ENCODE assay signal across 8 cellular contexts in the genomic region with DNA sequence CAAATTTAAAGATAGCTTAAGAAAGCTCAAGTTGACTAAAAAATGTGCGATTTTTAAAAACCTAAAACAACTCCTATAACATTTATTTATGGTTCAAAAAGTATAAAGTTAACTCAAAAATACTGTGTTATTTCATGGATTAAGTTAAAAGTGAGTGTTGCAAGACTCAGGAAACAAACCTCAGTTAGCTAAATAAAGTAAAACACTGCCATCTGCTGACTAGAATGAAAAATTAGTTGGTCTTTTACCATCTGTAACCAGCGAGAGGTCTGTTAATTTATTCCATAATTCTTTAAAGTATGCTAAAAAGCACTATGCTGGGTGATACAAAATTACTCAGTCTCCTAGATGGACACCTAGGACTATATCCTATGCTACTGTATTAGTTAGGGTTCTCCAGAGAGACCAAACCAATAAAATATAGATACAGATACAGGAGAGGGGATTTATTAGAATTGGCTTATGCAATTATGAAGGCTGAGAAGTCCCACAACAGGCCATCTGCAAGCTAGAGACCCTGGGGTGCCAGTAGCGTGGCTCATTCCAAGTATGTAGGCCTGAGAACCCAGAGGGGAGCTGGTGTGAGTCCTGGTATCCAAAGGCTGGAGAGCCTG. TPM values are rescaled to one million over a fixed set of nuclear protein-coding genes. Genes with fewer than 3 reads are reported as not detected.
DNase-seq lines count a peak whose midpoint lies in the region; ATAC-seq, FAIRE-seq and TF ChIP-seq lines count a peak whose summit lies in the region.

No MANE protein-coding gene starts in this region.

- 0 out of 2 replicates have a peak, but pooled peaks cover 2% of the 10 kb centered on the region for H3K27me3 Mint-ChIP-seq in WTC11 (ENCODE audit: low read depth)

- H3K36me3 ChIP-seq in kidney (ENCODE audit: control insufficient read depth in 1 of 2, insufficient read depth in 2 of 2, low read length in 2 of 2) (peaks cover 0 to 2% of the 10 kb centered on the region in 2 donors), neuronal stem cell (replicated peaks in 1 of 2; ENCODE audit: control insufficient read depth in 2 of 2, insufficient read depth in 2 of 2, low read length in 2 of 2) (no peaks in the 10 kb centered on the region)

- no peak overlapping the region for H2BK12ac ChIP-seq in neuronal stem cell (ENCODE audit: low read length)

- 0 out of 6 replicates have a peak, but pooled peaks of 1 of the 2 experiments have one; percentile 20 for ATAC-seq in A549
- ATAC-seq in WTC11: no peak
- ATAC-seq in HG02759 (IDR thresholded peaks at IDR 0.05; ENCODE audit: unreplicated experiment): no peak
- ATAC-seq in HG03520 (IDR thresholded peaks at IDR 0.05; ENCODE audit: unreplicated experiment): no peak

- H3K23ac ChIP-seq in neuronal stem cell (ENCODE audit: low read depth, low read length, poor library complexity): no peak overlapping the region

- in situ Hi-C loops in GM13977 (cut with MboI; ENCODE audit: low pct_unique_long_range_greater_than_20kb, low sequenced_read_pairs, unreplicated experiment): loop anchor here (25.0 kb wide), 1 partner anchor 209 kb away; no protein-coding TSS in a partner anchor

- no peak overlapping the region for H4K91ac ChIP-seq in neuronal stem cell (ENCODE audit: low read depth, low read length, poor library complexity)

- 0% methylated on average over 3 of the region's 3 CpGs for WGBS in A549 (ENCODE audit: missing lambda C conversion rate)
- WGBS in neuronal stem cell (ENCODE audit: extremely low coverage in 2 of 2, insufficient read length in 2 of 2, insufficient replicate concordance in 1 of 2), 2 donors: no CpG with 5 or more reads among the region's 3 CpGs

- DNase-seq in A549 (ENCODE audit: low read depth in 1 of 2, low spot score in 1 of 2): peak; percentile 16 to 40
- peak; percentile 45 for DNase-seq in GM13977 (ENCODE audit: low spot score)
- peak; percentile 58 for DNase-seq in NCI-H1105 treated with DMSO at 0.1 percent for 48 hours (lab: John Stamatoyannopoulos, UW)
- no peak for DNase-seq in WTC11 (ENCODE audit: low spot score)
- DNase-seq in kidney: no peak
- no peak for DNase-seq in neuronal stem cell (ENCODE audit: low spot score)

- no peak for TF ChIP-seq POLR2A in A549 (IDR thresholded peaks at IDR 0.05; ENCODE audit: low read length)

- no peaks in the 10 kb centered on the region for H3K79me1 ChIP-seq in neuronal stem cell (ENCODE audit: low read depth, low read length)

- H3K4me3 ChIP-seq in A549 (no peak overlapping the region), kidney (ENCODE audit: low read length in 2 of 2) (no peak overlapping the region), neuronal stem cell (ENCODE audit: low read length in 2 of 2) (no peak overlapping the region)

- intact Hi-C loops in kidney (cut with DNase I): loop anchor here (10.0 kb wide), 1 partner anchor 227 kb away; no protein-coding TSS in a partner anchor

- H3K4me3 Mint-ChIP-seq in WTC11: no peak overlapping the region

- H3K9ac ChIP-seq in kidney (ENCODE audit: low read length in 2 of 2): no peak overlapping the region
- no peak overlapping the region for H3K9ac ChIP-seq in neuronal stem cell (ENCODE audit: low read depth, low read length, poor library complexity)

- no peak overlapping the region for H3K14ac ChIP-seq in neuronal stem cell (ENCODE audit: low read length)

- no peak overlapping the region for H3K27ac Mint-ChIP-seq in WTC11

- H2BK120ac ChIP-seq in neuronal stem cell (ENCODE audit: low read depth, low read length): no peak overlapping the region

- H3K4ac ChIP-seq in neuronal stem cell (ENCODE audit: low read length): no peak overlapping the region

- TF ChIP-seq EP300 in A549 (IDR thresholded peaks at IDR 0.05): no peak

- H2BK5ac ChIP-seq in neuronal stem cell (ENCODE audit: low read length): no peak overlapping the region

- FAIRE-seq in A549 (lab: Jason Lieb, UNC): peak; percentile 89
- peak; percentile 98 for FAIRE-seq in kidney (lab: Jason Lieb, UNC)

- peaks cover 27% of the 10 kb centered on the region for H3K4me1 Mint-ChIP-seq in WTC11

- no peaks in the 10 kb centered on the region for H3K36me3 Mint-ChIP-seq in WTC11

- H2AFZ ChIP-seq in neuronal stem cell (ENCODE audit: low read length): no peak overlapping the region

- peak; percentile 70 for TF ChIP-seq CTCF in A549 (IDR thresholded peaks at IDR 0.05)
- TF ChIP-seq CTCF in GM13977 (IDR thresholded peaks at IDR 0.05; ENCODE audit: extremely low read depth, insufficient read depth, missing control alignments): peak; percentile 52
- peak; percentile 23; the same call in 1 of the 2 replicates for TF ChIP-seq CTCF in WTC11 (IDR thresholded peaks at IDR 0.05)
- peak; percentile 51 for TF ChIP-seq CTCF in kidney (IDR thresholded peaks at IDR 0.05; ENCODE audit: borderline replicate concordance, extremely low read depth, insufficient read depth)

- no peak overlapping the region for H3K4me2 ChIP-seq in A549
- no peak overlapping the region for H3K4me2 ChIP-seq in neuronal stem cell (ENCODE audit: insufficient read depth, low read length, poor library complexity, severe bottlenecking)

- no peaks in the 10 kb centered on the region for H3K27me3 ChIP-seq in neuronal stem cell (ENCODE audit: control insufficient read depth in 3 of 3, insufficient read depth in 3 of 3, low read depth in 1 of 3, low read length in 3 of 3)

- H3K18ac ChIP-seq in neuronal stem cell (ENCODE audit: low read length): no peak overlapping the region

- H3K27ac ChIP-seq in A549 (no peak overlapping the region), kidney (ENCODE audit: low read depth in 2 of 2, low read length in 2 of 2) (no peak overlapping the region), neuronal stem cell (replicated peaks; ENCODE audit: low read length) (no peak overlapping the region)

- POLR2A ChIA-PET in A549 (lab: Yijun Ruan, JAX) (no interaction called here), WTC11 (lab: Charles Lee) (no interaction called here)

- TF ChIP-seq RAD21 in A549 (conservative IDR thresholded peaks at IDR 0.05 in 1 of 2, IDR thresholded peaks at IDR 0.05 in 1 of 2): peak; percentile 77 to 81

- H3K4me1 ChIP-seq in A549 (0 out of 3 replicates have a peak, but pooled peaks cover 10% of the 10 kb centered on the region), kidney (ENCODE audit: control insufficient read depth in 1 of 2, insufficient read depth in 1 of 2, low read depth in 1 of 2, low read length in 2 of 2) (no peaks in the 10 kb centered on the region), neuronal stem cell (ENCODE audit: control insufficient read depth in 2 of 2, insufficient read depth in 1 of 2, low read depth in 1 of 2, low read length in 2 of 2) (peaks cover 4 to 16% of the 10 kb centered on the region in 2 donors)

- H2BK15ac ChIP-seq in neuronal stem cell (ENCODE audit: low read length): no peak overlapping the region

- CTCF ChIA-PET in A549 (lab: Yijun Ruan, JAX): interaction anchor here (0.6 to 3.8 kb wide), 27 partner anchors 10 to 1326 kb away, joined by 3 to 33 read pairs (median 3); a partner anchor contains a TSS
- CTCF ChIA-PET in WTC11 (lab: Charles Lee): interaction anchor here (0.8 to 2.6 kb wide), 8 partner anchors 16 to 393 kb away, joined by 3 to 26 read pairs (median 5); no protein-coding TSS in a partner anchor

- H3K9me3 ChIP-seq in A549: no peaks in the 10 kb centered on the region
- no peaks in the 10 kb centered on the region for H3K9me3 ChIP-seq in kidney (ENCODE audit: control insufficient read depth in 1 of 2, low read length in 2 of 2)
- H3K9me3 ChIP-seq in neuronal stem cell (replicated peaks in 1 of 2; ENCODE audit: control insufficient read depth in 2 of 2, insufficient read depth in 1 of 2, low read depth in 1 of 2, low read length in 2 of 2): no peaks in the 10 kb centered on the region

- H2AK5ac ChIP-seq in neuronal stem cell (ENCODE audit: low read depth, low read length): no peak overlapping the region

- no peak overlapping the region for H4K8ac ChIP-seq in neuronal stem cell (ENCODE audit: low read depth, low read length)

- H3K9me3 Mint-ChIP-seq in WTC11: no peaks in the 10 kb centered on the region

TF ChIP-seq in A549, 52 proteins besides CTCF, POLR2A, EP300 and RAD21:
- TF ChIP-seq TP53 (CRISPR knock-in tag; IDR thresholded peaks at IDR 0.05): no peak
- TF ChIP-seq SMC3 (IDR thresholded peaks at IDR 0.05): peak; percentile 70
- TF ChIP-seq CEBPB (IDR thresholded peaks at IDR 0.05): peak; percentile 58 to 87; a peak in 3 of 4 replicates

TF ChIP-seq in WTC11, 78 proteins besides CTCF, POLR2A, EP300 and RAD21 (continues in another document):
- TF ChIP-seq, protein P1, sequence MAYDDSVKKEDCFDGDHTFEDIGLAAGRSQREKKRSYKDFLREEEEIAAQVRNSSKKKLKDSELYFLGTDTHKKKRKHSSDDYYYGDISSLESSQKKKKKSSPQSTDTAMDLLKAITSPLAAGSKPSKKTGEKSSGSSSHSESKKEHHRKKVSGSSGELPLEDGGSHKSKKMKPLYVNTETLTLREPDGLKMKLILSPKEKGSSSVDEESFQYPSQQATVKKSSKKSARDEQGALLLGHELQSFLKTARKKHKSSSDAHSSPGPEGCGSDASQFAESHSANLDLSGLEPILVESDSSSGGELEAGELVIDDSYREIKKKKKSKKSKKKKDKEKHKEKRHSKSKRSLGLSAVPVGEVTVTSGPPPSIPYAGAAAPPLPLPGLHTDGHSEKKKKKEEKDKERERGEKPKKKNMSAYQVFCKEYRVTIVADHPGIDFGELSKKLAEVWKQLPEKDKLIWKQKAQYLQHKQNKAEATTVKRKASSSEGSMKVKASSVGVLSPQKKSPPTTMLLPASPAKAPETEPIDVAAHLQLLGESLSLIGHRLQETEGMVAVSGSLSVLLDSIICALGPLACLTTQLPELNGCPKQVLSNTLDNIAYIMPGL (CRISPR knock-in tag; IDR thresholded peaks at IDR 0.05): no peak
- TF ChIP-seq CBFB (CRISPR knock-in tag; IDR thresholded peaks at IDR 0.05; ENCODE audit: low read depth) (no peak), NFE2L1 (CRISPR knock-in tag; IDR thresholded peaks at IDR 0.05) (no peak), GRHL2 (CRISPR knock-in tag; IDR thresholded peaks at IDR 0.05; ENCODE audit: insufficient replicate concordance, severe bottlenecking) (no peak), TCF7 (CRISPR knock-in tag; IDR thresholded peaks at IDR 0.05; ENCODE audit: low read depth) (no peak), ATF1 (CRISPR knock-in tag; IDR thresholded peaks at IDR 0.05) (no peak), SOX15 (CRISPR knock-in tag; IDR thresholded peaks at IDR 0.05) (no peak), EMX1 (CRISPR knock-in tag; IDR thresholded peaks at IDR 0.05) (no peak), GABPB1 (CRISPR knock-in tag; IDR thresholded peaks at IDR 0.05) (no peak), NR1H2 (CRISPR knock-in tag; IDR thresholded peaks at IDR 0.05) (no peak)

RNA-seq across cellular contexts. Expression of a gene that starts 4.9 kb away (rescaled TPM):
- polyA plus RNA-seq in A549 (2011; rRNA removed) (25.1 and 32.4 TPM in 2 replicates), A549 (2017; fragmentation: RNase III; extraction: RNeasy Plus Mini Kit Qiagen cat#74134 plus additional on column Dnase treatment) (6.6 to 7.9 TPM (median 6.6 TPM) in 3 replicates), kidney (ENCODE audit: insufficient read depth, low read depth, low replicate concordance) (9.4 TPM)
- 6.1 and 6.9 TPM in 2 replicates for polyA plus RNA-seq in A549 (2012; cell fraction: cytosol; rRNA removed)
- 10.8 and 10.9 TPM in 2 replicates for polyA plus RNA-seq in A549 (2012; cell fraction: nucleus; rRNA removed)
- 117 and 122 TPM in 2 replicates for polyA minus RNA-seq in A549 (2011; rRNA and poly(A)+ RNA removed)
- total RNA-seq in WTC11 (2021) (62.0 to 77.2 TPM (median 71.4 TPM) in 3 replicates), kidney (151 TPM)
- polyA plus RNA-seq in neuronal stem cell (2013, experiment 1 of 2): 13.0 TPM
- 13.3 TPM for polyA plus RNA-seq in neuronal stem cell (2013, experiment 2 of 2)

Comparison
In these comparisons a context has a peak if more than half of its experiments do, and no peak if none do; other contexts are left out.
1. DNase-seq: peak in A549 (2 of 2), GM13977 (single experiment) and NCI-H1105 treated with DMSO at 0.1 percent for 48 hours (single experiment); none in WTC11 (single experiment), kidney (single experiment) and neuronal stem cell (single experiment).
2. Peak in every context shown above with its lines, with median percentiles within 50 percentile points of each other: CTCF ChIP-seq.